Comparison of ENCODE assay signal across 18 cellular contexts in the genomic region with DNA sequence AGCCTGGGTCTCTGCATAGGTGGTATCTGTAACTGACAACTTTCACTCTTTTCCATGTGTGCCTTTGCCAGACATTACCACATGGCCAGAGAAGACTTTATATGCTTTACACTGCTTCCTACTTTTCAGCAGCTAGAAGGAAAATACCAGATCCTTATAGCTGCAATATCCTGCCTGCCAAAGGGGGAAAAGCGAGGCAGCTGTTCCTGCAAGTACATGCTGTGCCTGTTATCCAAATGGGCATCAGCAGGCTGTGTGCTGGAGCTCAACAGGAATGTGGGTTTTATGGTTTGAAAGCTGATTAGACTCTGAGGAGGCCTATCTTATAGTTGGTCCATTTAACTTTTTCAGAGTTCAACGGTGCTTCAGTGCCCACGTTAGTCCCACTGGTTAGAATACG.
"Had no signal": no experiment of that assay in that cellular context is flagged by ENCODE, and none has a peak within 500 bp of the region (broad histone marks: within the 10 kb centered on the region; RNA-seq: fewer than 3 reads in every experiment).

No MANE protein-coding gene starts in this region.

- H3K79me2 ChIP-seq: parathyroid adenoma had no signal

- H3K27me3 Mint-ChIP-seq: activated naive CD8-positive, alpha-beta T cell had no signal

- H3K27ac ChIP-seq: foreskin keratinocyte, heart left ventricle, neutrophil, parathyroid adenoma, tibial nerve, VCaP had no signal

- H3K4me1 ChIP-seq: foreskin keratinocyte, heart left ventricle, parathyroid adenoma, tibial nerve had no signal

- H3K36me3 ChIP-seq: heart left ventricle, neutrophil, tibial nerve had no signal

- H3K36me3 Mint-ChIP-seq: natural killer cell had no signal

- H3K27ac Mint-ChIP-seq: activated naive CD8-positive, alpha-beta T cell; natural killer cell had no signal

- H3K4me3 ChIP-seq: heart left ventricle, tibial nerve had no signal

- H3K9me3 ChIP-seq: neutrophil had no signal

- DNase-seq: activated CD4-positive, alpha-beta T cell treated with anti-CD3 and anti-CD28 coated beads for 1 hour; activated CD8-positive, alpha-beta memory T cell treated with anti-CD3 and anti-CD28 coated beads for 24 hours; activated gamma-delta T cell treated with Interleukin-2 at 50 U/mL for 16 hours; amygdala; foreskin keratinocyte; heart left ventricle; natural killer cell; stimulated activated CD4-positive, alpha-beta T cell treated with anti-CD3 and anti-CD28 coated beads, Interleukin-12 subunit alpha, Interleukin-12 subunit beta, amount 100 ng/mL, for 4 hours; stimulated activated CD4-positive, alpha-beta T cell treated with anti-CD3 and anti-CD28 coated beads, Interleukin-1b, Interleukin-23, amount 100 ng/mL, for 48 hours; stimulated activated naive CD8-positive, alpha-beta T cell treated with anti-CD3 and anti-CD28 coated beads, Interleukin-15, Interleukin-2, amounts not matched to agents 100 U/mL and 50 U/mL, for 24 hours; substantia nigra; SW 1271; T-helper 2 cell had no signal

- ATAC-seq: foreskin keratinocyte; heart left ventricle; natural killer cell; stimulated activated naive CD8-positive, alpha-beta T cell treated with anti-CD3 and anti-CD28 coated beads, Interleukin-15, Interleukin-2, amounts not matched to agents 100 U/mL and 50 U/mL, for 24 hours had no signal

- H2AFZ ChIP-seq: parathyroid adenoma had no signal

- H3K4me1 Mint-ChIP-seq: natural killer cell had no signal

- H3K9ac ChIP-seq: parathyroid adenoma had no signal

- H3K27me3 ChIP-seq: foreskin keratinocyte, heart left ventricle, neutrophil, tibial nerve had no signal

- H3K4me3 Mint-ChIP-seq: activated naive CD8-positive, alpha-beta T cell; natural killer cell had no signal
